Comparison of ENCODE assay signal across 8 cellular contexts in genomic region chr12:108559748-108560147, GRCh38. TPM values are rescaled to one million over a fixed set of nuclear protein-coding genes. Genes with fewer than 3 reads are reported as not detected.
DNase-seq lines count a peak whose midpoint lies in the region; ATAC-seq and TF ChIP-seq lines count a peak whose summit lies in the region.

No MANE protein-coding gene starts in this region.

- peak overlapping the region; percentile 78 for H3K4me3 ChIP-seq in RWPE2 (ENCODE audit: severe bottlenecking)
- H3K4me3 ChIP-seq in esophagus squamous epithelium, result peak overlapping the region; percentile 82 to 94 (median 93)
- peak overlapping the region; percentile 94 for H3K4me3 ChIP-seq in rectal smooth muscle tissue (ENCODE audit: low read length)

- 34 to 39% methylated on average over 3 of the region's 3 CpGs for WGBS in esophagus squamous epithelium, 2 donors

- H3K27me3 ChIP-seq in RWPE2 (ENCODE audit: insufficient read depth, poor library complexity, severe bottlenecking) (no peaks in the 10 kb centered on the region), esophagus squamous epithelium (no peaks in the 10 kb centered on the region), rectal smooth muscle tissue (ENCODE audit: control insufficient read depth, insufficient read depth, low read length) (no peaks in the 10 kb centered on the region)

- H3K9me3 ChIP-seq in RWPE2 (ENCODE audit: severe bottlenecking) (no peaks in the 10 kb centered on the region), esophagus squamous epithelium (no peaks in the 10 kb centered on the region)

- H3K27ac ChIP-seq in RWPE2 (ENCODE audit: poor library complexity, severe bottlenecking) (peak overlapping the region; percentile 76), esophagus squamous epithelium (peak overlapping the region in 2 of 4 donors; percentile 95 to 98), rectal smooth muscle tissue (ENCODE audit: low read depth, low read length) (no peak overlapping the region)

- peak; percentile 20 for TF ChIP-seq CTCF in GM10266 (IDR thresholded peaks at IDR 0.05; ENCODE audit: control insufficient read depth, insufficient read depth, low read depth, missing control alignments)
- no peak for TF ChIP-seq CTCF in RWPE2 (IDR thresholded peaks at IDR 0.05; ENCODE audit: poor library complexity, severe bottlenecking)
- TF ChIP-seq CTCF in esophagus squamous epithelium (IDR thresholded peaks at IDR 0.05), result no peak

- intact Hi-C loops in esophagus squamous epithelium (cut with DNase I), result loop anchor here (5.0 to 10.0 kb wide), 3 partner anchors 58 to 535 kb away; partner anchors contain the start of genes ALKBH2 and UNG

- no peak for ATAC-seq in RWPE2 (ENCODE audit: low read depth)

- no peak overlapping the region for H3K9ac ChIP-seq in rectal smooth muscle tissue (ENCODE audit: low read length)

- DNase-seq in GM10266 (ENCODE audit: extremely low spot score) (no peak), RWPE2 (ENCODE audit: low spot score) (no peak), esophagus squamous epithelium (lab: John Stamatoyannopoulos, UW) (no peak), NCI-H1436 (lab: John Stamatoyannopoulos, UW) (no peak), T-helper 9 cell (no peak), DMS79 (lab: John Stamatoyannopoulos, UW) (no peak)
- DNase-seq in effector CD4-positive, alpha-beta T cell, result no peak

- H3K36me3 ChIP-seq in RWPE2 (ENCODE audit: low read depth) (peaks cover 51% of the 10 kb centered on the region), esophagus squamous epithelium (peaks cover 0 to 29% (median under 1%) of the 10 kb centered on the region in 3 donors), rectal smooth muscle tissue (ENCODE audit: control insufficient read depth, insufficient read depth, low read length) (no peaks in the 10 kb centered on the region)

- no peak for TF ChIP-seq POLR2A in esophagus squamous epithelium (IDR thresholded peaks at IDR 0.05)

- no peaks in the 10 kb centered on the region for H3K4me1 ChIP-seq in RWPE2 (ENCODE audit: insufficient read depth, poor library complexity, severe bottlenecking)
- H3K4me1 ChIP-seq in esophagus squamous epithelium, result peaks cover 24 to 75% (median 35%) of the 10 kb centered on the region in 3 donors
- H3K4me1 ChIP-seq in rectal smooth muscle tissue (ENCODE audit: control insufficient read depth, insufficient read depth, low read length), result peaks cover 16% of the 10 kb centered on the region

RNA-seq across cellular contexts. Expression of gene SART3, which starts 1.2 kb away (rescaled TPM):
- 10 to 100 TPM; 37.0 to 68.7 (median 48.2) TPM for total RNA-seq in esophagus squamous epithelium

RNA-seq across cellular contexts. Expression of gene ISCU, which starts 2.6 kb away (rescaled TPM):
- 100 to 1,000 TPM in 1 of 4 donors, 10 to 100 TPM in 3; 50.7 to 132 (median 85.3) TPM for total RNA-seq in esophagus squamous epithelium

RNA-seq across cellular contexts. Expression of gene TMEM119, which starts 38.1 kb away (rescaled TPM):
- 1 to 10 TPM in 3 of 4 donors, under 1 TPM in 1; 0.08 to 4.8 (median 2.0) TPM for total RNA-seq in esophagus squamous epithelium

RNA-seq across cellular contexts. Expression of gene FICD, which starts 44.7 kb away (rescaled TPM):
- total RNA-seq in esophagus squamous epithelium, result 1 to 10 TPM; 1.6 to 4.0 (median 2.1) TPM
